8 cellular contexts compared by ENCODE assay signal in the genomic region with DNA sequence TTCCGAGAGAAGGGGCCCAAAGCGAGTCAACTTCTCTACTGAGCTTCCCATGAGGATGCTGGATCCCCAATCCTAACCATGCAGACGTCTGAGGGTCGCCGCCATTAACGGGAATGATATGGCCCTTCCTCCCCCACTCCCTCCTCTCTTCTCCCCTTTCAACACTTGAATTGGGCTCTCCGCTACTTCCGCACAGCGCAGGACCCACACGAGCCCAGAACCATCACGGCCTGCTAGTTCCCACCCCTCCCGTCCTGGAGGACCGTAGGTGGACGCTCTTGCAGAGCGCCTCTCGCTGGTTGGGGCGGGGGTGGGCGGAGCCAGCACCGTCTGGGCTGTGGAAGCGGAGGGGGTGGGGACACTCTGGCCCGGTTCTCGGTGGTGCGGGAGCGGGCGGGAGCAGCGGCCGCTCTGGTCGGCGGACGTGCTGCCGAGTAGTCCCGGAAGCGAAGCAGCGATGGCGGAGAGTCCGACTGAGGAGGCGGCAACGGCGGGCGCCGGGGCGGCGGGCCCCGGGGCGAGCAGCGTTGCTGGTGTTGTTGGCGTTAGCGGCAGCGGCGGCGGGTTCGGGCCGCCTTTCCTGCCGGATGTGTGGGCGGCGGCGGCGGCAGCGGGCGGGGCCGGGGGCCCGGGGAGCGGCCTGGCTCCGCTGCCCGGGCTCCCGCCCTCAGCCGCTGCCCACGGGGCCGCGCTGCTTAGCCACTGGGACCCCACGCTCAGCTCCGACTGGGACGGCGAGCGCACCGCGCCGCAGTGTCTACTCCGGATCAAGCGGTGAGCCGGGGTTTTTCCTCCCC. TPM values are rescaled to one million over a fixed set of nuclear protein-coding genes. Genes with fewer than 3 reads are reported as not detected.
DNase-seq lines count a peak whose midpoint lies in the region; ATAC-seq and TF ChIP-seq lines count a peak whose summit lies in the region.

TSS of gene UBE2Z (plus strand) at position 361 of the 797 bp plus-strand sequence. CDS start at position 458, 97 bp downstream.

- H3K27me3 Mint-ChIP-seq in T-helper 1 cell treated with Interleukin-12 subunit alpha and Interleukin-12 subunit beta and Interleukin-4 antibody, amounts not matched to agents 30 μg/mL and 1 μg/mL, for 36 hours (ENCODE audit: low read depth): no peaks in the 10 kb centered on the region

- H3K4me1 ChIP-seq in right atrium auricular region (peaks cover 0 to 36% of the 10 kb centered on the region in 2 donors), uterus (peaks cover 0 to 6% of the 10 kb centered on the region in 2 donors)

- in situ Hi-C loops in GM13977 (cut with MboI; ENCODE audit: low pct_unique_long_range_greater_than_20kb, low sequenced_read_pairs, unreplicated experiment): no loop called here

- peaks cover 34% of the 10 kb centered on the region for H3K36me3 Mint-ChIP-seq in T-helper 1 cell treated with Interleukin-12 subunit alpha and Interleukin-12 subunit beta and Interleukin-4 antibody, amounts not matched to agents 30 μg/mL and 1 μg/mL, for 36 hours (ENCODE audit: low read depth)

- H3K27ac ChIP-seq in right atrium auricular region (peak within 1 kb of the TSS; percentile 90 to 91), uterus (peak within 1 kb of the TSS; percentile 86 to 87)

- peaks cover 46% of the 10 kb centered on the region for H3K4me1 Mint-ChIP-seq in T-helper 1 cell treated with Interleukin-12 subunit alpha and Interleukin-12 subunit beta and Interleukin-4 antibody, amounts not matched to agents 30 μg/mL and 1 μg/mL, for 36 hours (ENCODE audit: low read depth)

- H3K36me3 ChIP-seq in right atrium auricular region (peaks cover 15% of the 10 kb centered on the region), uterus (no peaks in the 10 kb centered on the region)

- H3K4me3 ChIP-seq in right atrium auricular region: peak within 1 kb of the TSS; percentile 81 to 93
- peak within 1 kb of the TSS; percentile 69 to 98 for H3K4me3 ChIP-seq in uterus

- H3K9me3 Mint-ChIP-seq in T-helper 1 cell treated with Interleukin-12 subunit alpha and Interleukin-12 subunit beta and Interleukin-4 antibody, amounts not matched to agents 30 μg/mL and 1 μg/mL, for 36 hours: no peaks in the 10 kb centered on the region

- H3K27ac Mint-ChIP-seq in T-helper 1 cell treated with Interleukin-12 subunit alpha and Interleukin-12 subunit beta and Interleukin-4 antibody, amounts not matched to agents 30 μg/mL and 1 μg/mL, for 36 hours: peak within 1 kb of the TSS; percentile 98

- TF ChIP-seq CTCF in GM13977 (IDR thresholded peaks at IDR 0.05; ENCODE audit: extremely low read depth, insufficient read depth, missing control alignments) (peak; percentile 34), right atrium auricular region (IDR thresholded peaks at IDR 0.05) (peak in 1 of 2 donors; percentile 40), uterus (IDR thresholded peaks at IDR 0.05) (peak in 3 of 4 experiments; percentile 18 to 28 (median 23))

- TF ChIP-seq POLR2A in uterus (IDR thresholded peaks at IDR 0.05): peak; percentile 35 to 81

- H3K9me3 ChIP-seq in right atrium auricular region: no peaks in the 10 kb centered on the region
- no peaks in the 10 kb centered on the region for H3K9me3 ChIP-seq in uterus

- peak; percentile 97 for DNase-seq in GM13977 (ENCODE audit: low spot score)
- peak; percentile 89 for DNase-seq in NCI-H1694 (lab: John Stamatoyannopoulos, UW)
- DNase-seq in amygdala (lab: John Stamatoyannopoulos, UW): peak; percentile 41 to 97 (median 93)
- peak; percentile 91 for DNase-seq in right atrium auricular region (ENCODE audit: low spot score)
- DNase-seq in pulmonary artery endothelial cell (ENCODE audit: low read depth, low spot score): peak; percentile 85
- peak; percentile 94 to 95 for DNase-seq in uterus

- peak within 1 kb of the TSS; percentile 97 for H3K4me3 Mint-ChIP-seq in T-helper 1 cell treated with Interleukin-12 subunit alpha and Interleukin-12 subunit beta and Interleukin-4 antibody, amounts not matched to agents 30 μg/mL and 1 μg/mL, for 36 hours

- intact Hi-C loops in uterus (cut with DNase I; ENCODE audit: low total_unique reads): no loop called here

- H3K27me3 ChIP-seq in right atrium auricular region: no peaks in the 10 kb centered on the region
- no peaks in the 10 kb centered on the region for H3K27me3 ChIP-seq in uterus

- peak; percentile 79 for ATAC-seq in HG02884 (IDR thresholded peaks at IDR 0.05; ENCODE audit: unreplicated experiment)

RNA-seq across cellular contexts. Expression of gene UBE2Z, which starts in this region (rescaled TPM):
- total RNA-seq in right atrium auricular region: 10 to 100 TPM; 42.7 to 51.8 TPM
- 61.5 and 70.7 TPM in 2 replicates for total RNA-seq in pulmonary artery endothelial cell
- total RNA-seq in uterus: 10 to 100 TPM; 25.0 to 77.9 (median 59.4) TPM

Comparison
In these comparisons a context has a peak if more than half of its experiments do, and no peak if none do; other contexts are left out.
1. Peak in every context shown above with its lines: DNase-seq, ATAC-seq, H3K4me3 ChIP-seq and H3K27ac ChIP-seq.